18 cellular contexts compared by ENCODE assay signal in genomic region chr11:19352736-19353110, GRCh38.
"Had no signal": no experiment of that assay in that cellular context is flagged by ENCODE, and none has a peak within 500 bp of the region (broad histone marks: within the 10 kb centered on the region; RNA-seq: fewer than 3 reads in every experiment).

No MANE protein-coding gene starts in this region.

- H3K27ac ChIP-seq: brain microvascular endothelial cell, epithelial cell of prostate, gastrocnemius medialis, heart right ventricle, upper lobe of left lung had no signal

- H3K4me1 ChIP-seq: gastrocnemius medialis had no signal

- H3K27me3 ChIP-seq: upper lobe of left lung had no signal

- DNase-seq: activated B cell treated with CpG ODN at 0.5 μM for 24 hours; activated CD4-positive, alpha-beta T cell treated with anti-CD3 and anti-CD28 coated beads for 48 hours; activated CD8-positive, alpha-beta memory T cell treated with anti-CD3 and anti-CD28 coated beads, Interleukin-2, amount 50 U/mL, for 4 hours; activated CD8-positive, alpha-beta T cell treated with anti-CD3 and anti-CD28 coated beads, Interleukin-2, amount 10 ng/mL, durations not matched to agents 7 days and 5 days; activated gamma-delta T cell; activated T-cell treated with anti-CD3 and anti-CD28 coated beads, Interleukin-2, amount 50 U/mL, for 72 hours; amniotic stem cell; brain microvascular endothelial cell; cerebellar nuclear complex; dermis blood vessel endothelial cell; effector memory CD8-positive, alpha-beta T cell; gastrocnemius medialis; heart right ventricle; right cardiac atrium; stimulated activated naive CD8-positive, alpha-beta T cell treated with anti-CD3 and anti-CD28 coated beads, Interleukin-15, amount 100 ng/mL, for 72 hours; upper lobe of left lung had no signal

- H3K4me3 ChIP-seq: gastrocnemius medialis, heart right ventricle, upper lobe of left lung had no signal

- ATAC-seq: activated CD8-positive, alpha-beta T cell treated with anti-CD3 and anti-CD28 coated beads, Interleukin-2, amount 10 ng/mL, durations not matched to agents 7 days and 5 days; activated naive CD4-positive, alpha-beta T cell treated with anti-CD3 and anti-CD28 coated beads, Interleukin-2, amount 50 U/mL, for 72 hours; activated T-cell treated with anti-CD3 and anti-CD28 coated beads, Interleukin-2, amount 50 U/mL, for 72 hours; effector memory CD8-positive, alpha-beta T cell; gastrocnemius medialis; heart right ventricle; right cardiac atrium; stimulated activated naive CD8-positive, alpha-beta T cell treated with anti-CD3 and anti-CD28 coated beads, Interleukin-15, amount 100 ng/mL, for 72 hours had no signal

- H3K9me3 ChIP-seq: gastrocnemius medialis, heart right ventricle, upper lobe of left lung had no signal

- H3K36me3 ChIP-seq: brain microvascular endothelial cell, gastrocnemius medialis, heart right ventricle, upper lobe of left lung had no signal
